In the genomic region with DNA sequence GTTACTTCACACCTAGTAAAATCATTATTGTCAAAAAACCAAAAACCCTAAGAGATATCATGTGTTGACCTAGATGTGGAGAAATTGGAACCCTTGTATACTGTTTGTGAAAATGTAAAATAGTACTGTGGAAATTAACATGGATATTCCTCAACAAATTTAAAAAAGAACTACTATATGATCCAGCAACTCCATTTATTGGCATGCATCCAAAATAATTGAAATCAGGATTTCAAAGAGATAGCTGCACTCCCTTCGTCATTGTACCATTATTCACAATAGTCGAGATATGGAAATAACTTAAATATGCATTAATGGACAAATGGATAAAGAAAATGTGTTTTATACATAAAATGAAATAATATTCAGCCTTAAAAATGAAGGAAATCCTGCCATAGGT, we compare ENCODE assay signal across 9 cellular contexts.
"Had no signal": no experiment of that assay in that cellular context is flagged by ENCODE, and none has a peak within 500 bp of the region (broad histone marks: within the 10 kb centered on the region; RNA-seq: fewer than 3 reads in every experiment).

No MANE protein-coding gene starts in this region.

- H3K27me3 Mint-ChIP-seq: IgD-negative memory B cell had no signal

- H3K27ac ChIP-seq: HL-60, KMS-11 had no signal

- DNase-seq: IMR-90, Karpas-422, KBM-7, KG1 had no signal

- FAIRE-seq: HepG2, HTR-8/SVneo had no signal

- ATAC-seq: HepG2 had no signal

- H3K9ac ChIP-seq: KMS-11 had no signal

- H3K4me2 ChIP-seq: KMS-11 had no signal

- H3K4me3 Mint-ChIP-seq: IgD-negative memory B cell had no signal

- H3K4me1 Mint-ChIP-seq: IgD-negative memory B cell had no signal
